9 cellular contexts compared by ENCODE assay signal in genomic region chr2:163191372-163191771, GRCh38.
DNase-seq lines count a peak whose midpoint lies in the region; ATAC-seq and TF ChIP-seq lines count a peak whose summit lies in the region.
"Had no signal": no experiment of that assay in that cellular context is flagged by ENCODE, and none has a peak within 500 bp of the region (broad histone marks: within the 10 kb centered on the region; RNA-seq: fewer than 3 reads in every experiment).

No MANE protein-coding gene starts in this region.

- H3K27me3 ChIP-seq in RWPE2 (ENCODE audit: insufficient read depth, poor library complexity, severe bottlenecking), result no peaks in the 10 kb centered on the region

- H3K4me3 ChIP-seq in RWPE2 (ENCODE audit: severe bottlenecking) (no peak overlapping the region), foreskin fibroblast (ENCODE audit: low read depth in 1 of 2, low read length in 2 of 2) (no peak overlapping the region)

- no peaks in the 10 kb centered on the region for H3K36me3 ChIP-seq in RWPE2 (ENCODE audit: low read depth)

- peak; percentile 86 for TF ChIP-seq CTCF in RWPE2 (IDR thresholded peaks at IDR 0.05; ENCODE audit: poor library complexity, severe bottlenecking)
- TF ChIP-seq CTCF in foreskin fibroblast (IDR thresholded peaks at IDR 0.05; ENCODE audit: low read depth, low read length), result peak; percentile 66

- H3K9me3 ChIP-seq in RWPE2 (ENCODE audit: severe bottlenecking), result no peaks in the 10 kb centered on the region

- peaks cover 7% of the 10 kb centered on the region for H3K4me1 ChIP-seq in RWPE2 (ENCODE audit: insufficient read depth, poor library complexity, severe bottlenecking)

- ATAC-seq in HG03103 (IDR thresholded peaks at IDR 0.05; ENCODE audit: low read depth, unreplicated experiment) (peak; percentile 75), RWPE2 (ENCODE audit: low read depth) (no peak), HG03342 (IDR thresholded peaks at IDR 0.05; ENCODE audit: unreplicated experiment) (no peak)

- H3K27ac ChIP-seq in RWPE2 (ENCODE audit: poor library complexity, severe bottlenecking), result no peak overlapping the region

- DNase-seq in NOMO-1 treated with DMSO at 0.1 percent for 48 hours (lab: John Stamatoyannopoulos, UW; ENCODE audit: unreplicated experiment), result peak; percentile 38
- DNase-seq in NOMO-1 treated with dmso at 0.1 percent for 144 hours (lab: John Stamatoyannopoulos, UW; ENCODE audit: unreplicated experiment), result no peak
- no peak for DNase-seq in RWPE2 (ENCODE audit: low spot score)
- peak; percentile 12 to 61 for DNase-seq in foreskin fibroblast
- DNase-seq in superior temporal gyrus (ENCODE audit: extremely low spot score), result peak; percentile 73
- DNase-seq in activated naive CD4-positive, alpha-beta T cell treated with anti-CD3 and anti-CD28 coated beads, Interleukin-2, amount 50 U/mL, for 16 hours, result no peak
- DNase-seq: activated naive CD8-positive, alpha-beta T cell treated with anti-CD3 and anti-CD28 coated beads, Interleukin-2, amount 10 ng/mL, durations not matched to agents 7 days and 5 days had no signal

Comparison
In these comparisons a context has a peak if more than half of its experiments do, and no peak if none do; other contexts are left out.
1. DNase-seq: peak in NOMO-1 treated with DMSO at 0.1 percent for 48 hours (single experiment), foreskin fibroblast (2 of 2) and superior temporal gyrus (single experiment); none in NOMO-1 treated with dmso at 0.1 percent for 144 hours (single experiment), RWPE2 (single experiment) and activated naive CD4-positive, alpha-beta T cell treated with anti-CD3 and anti-CD28 coated beads, Interleukin-2, amount 50 U/mL, for 16 hours (single experiment).